ENCODE assay signal across 8 cellular contexts in genomic region chr12:57008113-57008687, GRCh38. TPM values are rescaled to one million over a fixed set of nuclear protein-coding genes. Genes with fewer than 3 reads are reported as not detected.
A peak's percentile ranks its signal among the peaks of the same experiment; 100 is the strongest.
DNase-seq lines count a peak whose midpoint lies in the region; ATAC-seq and TF ChIP-seq lines count a peak whose summit lies in the region.

No MANE protein-coding gene starts in this region.

- DNase-seq in NCI-H1092 treated with DMSO at 0.1 percent for 48 hours (lab: John Stamatoyannopoulos, UW) (peak; percentile 33), NCI-H1092 (lab: John Stamatoyannopoulos, UW) (no peak), KBM-7 (peak; percentile 86), Panc1 (ENCODE audit: low read depth, low spot score) (peak; percentile 54), cerebellar cortex (ENCODE audit: low spot score) (peak; percentile 55), mesenteric fat pad (ENCODE audit: low spot score) (peak; percentile 11)

- ATAC-seq in Panc1 (no peak), GM21717 (IDR thresholded peaks at IDR 0.05; ENCODE audit: unreplicated experiment) (no peak), GM21526 (IDR thresholded peaks at IDR 0.05; ENCODE audit: low FRiP score, unreplicated experiment) (no peak)

- TF ChIP-seq CTCF in Panc1 (IDR thresholded peaks at IDR 0.05), result peak; percentile 83

- no peaks in the 10 kb centered on the region; the same call in 1 of the 2 replicates for H3K27me3 ChIP-seq in Panc1 (ENCODE audit: control insufficient read depth, insufficient read depth, low read length)

- H3K9me3 ChIP-seq in Panc1 (ENCODE audit: control insufficient read depth, insufficient read depth, low read depth, low read length), result no peaks in the 10 kb centered on the region

- in situ Hi-C loops in KBM-7 (cut with MboI; ENCODE audit: low pct_unique_long_range_greater_than_20kb, low sequenced_read_pairs), result loop anchor here (10.0 kb wide), 1 partner anchor 243 kb away; the partner anchor contains the start of gene HSD17B6
- in situ Hi-C loops in Panc1 (cut with HindIII; ENCODE audit: low pct_unique_long_range_greater_than_20kb, low sequenced_read_pairs), result no loop called here

- CTCF ChIA-PET in Panc1 (lab: Charles Lee), result interaction anchor here (1.1 kb wide), 2 partner anchors 52 to 104 kb away, joined by 6 to 17 read pairs; partner anchors contain the start of gene STAT6

- H3K4me1 ChIP-seq in Panc1 (ENCODE audit: control insufficient read depth, insufficient read depth, low read length), result peaks cover 14% of the 10 kb centered on the region

- intact Hi-C loops in Panc1 (cut with micrococcal nuclease; ENCODE audit: unreplicated experiment), result loop anchor here (2.0 kb wide), 1 partner anchor 105 kb away; no protein-coding TSS in a partner anchor

- BruUV-seq in Panc1 (replicated peaks; lab: Mats Ljungman, UMichigan), result no TSS peak

- H3K27ac ChIP-seq in Panc1 (ENCODE audit: low read length), result no peak overlapping the region

- no peaks in the 10 kb centered on the region for H3K36me3 ChIP-seq in Panc1 (ENCODE audit: control insufficient read depth, insufficient read depth, low read length)

- POLR2A ChIA-PET in Panc1 (lab: Charles Lee), result no interaction called here

- H3K4me3 ChIP-seq in Panc1 (ENCODE audit: low read depth in 2 of 2, low read length in 2 of 2), result no peak overlapping the region

RNA-seq across cellular contexts. Expression of gene ZBTB39, which starts 1.9 kb away (rescaled TPM):
- total RNA-seq in Panc1 (2021; ENCODE audit: unreplicated experiment), result 5.8 TPM
- 3.0 TPM for polyA plus RNA-seq in Panc1 (2012; ENCODE audit: insufficient read length)
- 3.6 TPM for total RNA-seq in mesenteric fat pad

RNA-seq across cellular contexts. Expression of gene TAC3, which starts 8.1 kb away (rescaled TPM):
- total RNA-seq in Panc1 (2021; ENCODE audit: unreplicated experiment), result not detected
- polyA plus RNA-seq in Panc1 (2012; ENCODE audit: insufficient read length), result 0.50 TPM
- total RNA-seq in mesenteric fat pad, result not detected

RNA-seq across cellular contexts. Expression of gene MYO1A, which starts 41.7 kb away (rescaled TPM):
- total RNA-seq in Panc1 (2021; ENCODE audit: unreplicated experiment), result not detected
- not detected for polyA plus RNA-seq in Panc1 (2012; ENCODE audit: insufficient read length)
- total RNA-seq in mesenteric fat pad, result 3.6 TPM

RNA-seq across cellular contexts. Expression of gene RDH16, which starts 50.8 kb away (rescaled TPM):
- total RNA-seq in Panc1 (2021; ENCODE audit: unreplicated experiment) (0.08 TPM), mesenteric fat pad (0.35 TPM)
- 0.19 TPM for polyA plus RNA-seq in Panc1 (2012; ENCODE audit: insufficient read length)
